ENCODE assay signal across 27 cellular contexts in the genomic region with DNA sequence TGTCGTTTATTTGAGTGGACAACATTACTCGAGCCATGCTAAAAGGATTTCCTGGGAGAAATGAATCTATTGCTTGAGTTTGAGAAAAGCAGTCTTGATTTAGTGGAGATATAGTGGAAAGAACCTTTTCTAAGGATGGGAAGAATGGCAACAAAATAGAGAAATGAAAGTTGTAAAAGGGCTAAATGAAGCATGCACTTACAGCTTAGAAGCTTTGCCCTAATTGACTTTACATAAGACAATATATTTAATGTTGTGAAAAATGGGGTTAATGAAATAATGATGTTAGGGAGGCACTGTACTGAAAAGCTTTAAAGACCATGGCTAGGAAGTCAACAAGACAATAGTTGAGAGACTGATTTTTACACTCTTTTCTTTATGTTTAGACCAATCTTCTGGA. TPM values are rescaled to one million over a fixed set of nuclear protein-coding genes. Genes with fewer than 3 reads are reported as not detected.
DNase-seq lines count a peak whose midpoint lies in the region; ATAC-seq, FAIRE-seq and TF ChIP-seq lines count a peak whose summit lies in the region.
"Had no signal": no experiment of that assay in that cellular context is flagged by ENCODE, and none has a peak within 500 bp of the region (broad histone marks: within the 10 kb centered on the region; RNA-seq: fewer than 3 reads in every experiment).

No MANE protein-coding gene starts in this region.

- H4K20me1 ChIP-seq in BLaER1, result no peaks in the 10 kb centered on the region
- no peaks in the 10 kb centered on the region for H4K20me1 ChIP-seq in GM12878 (ENCODE audit: control insufficient read depth, insufficient read depth)

- H2AFZ ChIP-seq in GM12878 (ENCODE audit: control insufficient read depth, low read depth, low read length), result no peak overlapping the region; the same call in 1 of the 2 replicates

- CTCF ChIA-PET in GM12878 (lab: Yijun Ruan, JAX), result interaction anchor here (0.6 kb wide), 1 partner anchor 22 kb away, joined by 3 read pairs; no protein-coding TSS in a partner anchor

- no peaks in the 10 kb centered on the region for H3K79me2 ChIP-seq in GM12878 (ENCODE audit: control insufficient read depth, insufficient read depth, low read length)

- in situ Hi-C loops in GM12878 (cut with MboI), result loop anchor here (5.0 kb wide), 1 partner anchor 102 kb away; no protein-coding TSS in a partner anchor

- intact Hi-C loops in GM12878 (cut with micrococcal nuclease; ENCODE audit: unreplicated experiment), result loop anchor here (1.0 to 5.0 kb wide), 5 partner anchors 23 to 149 kb away; no protein-coding TSS in a partner anchor
- intact Hi-C loops in esophagus squamous epithelium (cut with DNase I), result no loop called here

- SMC1A ChIA-PET in GM12878 (lab: Charles Lee; ENCODE audit: uncharacterized antibody, unreplicated experiment), result interaction anchor here (0.8 to 3.2 kb wide), 8 partner anchors 8 to 104 kb away, joined by 3 to 31 read pairs (median 4); no protein-coding TSS in a partner anchor

- ATAC-seq in GM18861 (IDR thresholded peaks at IDR 0.05; ENCODE audit: unreplicated experiment), result peak; percentile 0
- ATAC-seq in GM12878, result peak; percentile 52
- ATAC-seq: Panc1, Right ventricle myocardium inferior had no signal

- H3K9me3 ChIP-seq in BLaER1, result peaks cover 15% of the 10 kb centered on the region
- peaks cover 11% of the 10 kb centered on the region; the same call in 2 of the 3 replicates for H3K9me3 ChIP-seq in GM12878 (replicated peaks; ENCODE audit: control insufficient read depth, insufficient read depth, low read length)
- H3K9me3 ChIP-seq in esophagus squamous epithelium, result peaks cover 0 to 8% (median 0%) of the 10 kb centered on the region in 3 donors

- H3K4me2 ChIP-seq in BLaER1, result peak overlapping the region; percentile 61
- peak overlapping the region; percentile 67 for H3K4me2 ChIP-seq in GM12878 (ENCODE audit: control insufficient read depth, insufficient read depth)

- 21% methylated on average over 2 of the region's 2 CpGs for WGBS in GM12878 (ENCODE audit: insufficient coverage, insufficient replicate concordance, low lambda C conversion rate, missing lambda C conversion rate)
- WGBS in esophagus squamous epithelium, 2 donors, result 70 to 92% methylated on average over 2 of the region's 2 CpGs

- H3K9ac ChIP-seq in BLaER1 (peak overlapping the region; percentile 34; the same call in 1 of the 2 replicates), GM12878 (ENCODE audit: control insufficient read depth, insufficient read depth, low read length) (no peak overlapping the region)

- no peak for FAIRE-seq in GM12878 (lab: Jason Lieb, UNC)

- 0 out of 4 replicates have a peak, but pooled peaks of 1 of the 2 experiments have one; percentile 37 for TF ChIP-seq EP300 in GM12878 (IDR thresholded peaks at IDR 0.05; ENCODE audit: borderline replicate concordance in 1 of 2, control insufficient read depth in 1 of 2, low read depth in 2 of 2, low read length in 2 of 2)

- TSS peak; percentile 78 for BruUV-seq in GM12878 (replicated peaks; lab: Mats Ljungman, UMichigan)

- RAD21 ChIA-PET in GM12878 (lab: Charles Lee; ENCODE audit: unreplicated experiment), result interaction anchor here (0.7 to 2.9 kb wide), 8 partner anchors 22 to 157 kb away, joined by 3 to 21 read pairs (median 4); no protein-coding TSS in a partner anchor

- no peak for TF ChIP-seq CTCF in GM12878 (IDR thresholded peaks at IDR 0.05 in 2 of 3, conservative IDR thresholded peaks at IDR 0.05 in 1 of 3; ENCODE audit: control insufficient read depth in 2 of 3, extremely low read depth in 1 of 3, insufficient read depth in 1 of 3, low read depth in 3 of 3, low read length in 3 of 3)
- no peak for TF ChIP-seq CTCF in esophagus squamous epithelium (IDR thresholded peaks at IDR 0.05)

- H3K4me1 ChIP-seq in BLaER1 (peaks cover 73% of the 10 kb centered on the region), GM12878 (ENCODE audit: control insufficient read depth, insufficient read depth, low read length) (peaks cover 38% of the 10 kb centered on the region), esophagus squamous epithelium (no peaks in the 10 kb centered on the region)

- DNase-seq in NAMALWA (ENCODE audit: low spot score) (peak; percentile 69), GM12878 (ENCODE audit: low read depth, low spot score) (no peak), esophagus squamous epithelium (lab: John Stamatoyannopoulos, UW) (no peak), NK-92 (lab: John Stamatoyannopoulos, UW; ENCODE audit: unreplicated experiment) (no peak), NCI-H2081 treated with DMSO at 0.1 percent for 48 hours (lab: John Stamatoyannopoulos, UW) (no peak)
- no peak for DNase-seq in activated CD4-positive, CD25-positive, alpha-beta regulatory T cell treated with anti-CD3 and anti-CD28 coated beads, Interleukin-2, amount 50 U/mL, for 72 hours
- DNase-seq: 8988T; CD4-positive, alpha-beta memory T cell; DMS153; EL; H7; HFFc6; KG1; MV-4-11; NCI-H1417; NCI-H187; NCI-H2227 treated with DMSO at 0.1 percent for 48 hours; NCI-H510A treated with DMSO at 0.1 percent for 48 hours; NCI-H774; SW 1271 had no signal

- H3K27ac ChIP-seq in BLaER1, result peak overlapping the region; percentile 76
- H3K27ac ChIP-seq in GM12878 (ENCODE audit: control insufficient read depth, insufficient read depth), result peak overlapping the region; percentile 79
- H3K27ac ChIP-seq in esophagus squamous epithelium, result no peak overlapping the region

- POLR2A ChIA-PET in GM12878 (lab: Charles Lee), result interaction anchor here (0.6 to 1.1 kb wide), 5 partner anchors 10 to 122 kb away, joined by 3 to 6 read pairs (median 4); no protein-coding TSS in a partner anchor

- H3K4me3 ChIP-seq in BLaER1, result no peak overlapping the region
- no peak overlapping the region for H3K4me3 ChIP-seq in GM12878
- H3K4me3 ChIP-seq in esophagus squamous epithelium, result no peak overlapping the region

- no peak for TF ChIP-seq RAD21 in GM12878 (IDR thresholded peaks at IDR 0.05; ENCODE audit: insufficient read depth, low read depth, low read length)

- no peak for TF ChIP-seq POLR2A in GM12878 (IDR thresholded peaks at IDR 0.05; ENCODE audit: low read depth, low read length)
- TF ChIP-seq POLR2A in esophagus squamous epithelium (IDR thresholded peaks at IDR 0.05), result no peak

- H3K27me3 ChIP-seq in BLaER1 (no peaks in the 10 kb centered on the region), GM12878 (replicated peaks in 1 of 2; ENCODE audit: control insufficient read depth in 2 of 2, insufficient read depth in 2 of 2, low read length in 1 of 2) (no peaks in the 10 kb centered on the region), esophagus squamous epithelium (no peaks in the 10 kb centered on the region)

- H3K36me3 ChIP-seq in BLaER1 (no peaks in the 10 kb centered on the region), GM12878 (ENCODE audit: control insufficient read depth in 2 of 2, insufficient read depth in 2 of 2, low read length in 1 of 2) (no peaks in the 10 kb centered on the region), esophagus squamous epithelium (no peaks in the 10 kb centered on the region)

TF ChIP-seq in GM12878, 131 proteins besides CTCF, POLR2A, EP300 and RAD21 (continues in another document):
- TF ChIP-seq IKZF2 (IDR thresholded peaks at IDR 0.05), result peak in 1 of 2 experiments; percentile 5; a peak in 1 of 4 replicates
- TF ChIP-seq BCL11A (IDR thresholded peaks at IDR 0.05; ENCODE audit: low read depth, low read length), result no peak
- peak; percentile 83; the same call in 1 of the 2 replicates for TF ChIP-seq MTA2 (IDR thresholded peaks at IDR 0.05; ENCODE audit: low read depth)
- TF ChIP-seq, protein P1, sequence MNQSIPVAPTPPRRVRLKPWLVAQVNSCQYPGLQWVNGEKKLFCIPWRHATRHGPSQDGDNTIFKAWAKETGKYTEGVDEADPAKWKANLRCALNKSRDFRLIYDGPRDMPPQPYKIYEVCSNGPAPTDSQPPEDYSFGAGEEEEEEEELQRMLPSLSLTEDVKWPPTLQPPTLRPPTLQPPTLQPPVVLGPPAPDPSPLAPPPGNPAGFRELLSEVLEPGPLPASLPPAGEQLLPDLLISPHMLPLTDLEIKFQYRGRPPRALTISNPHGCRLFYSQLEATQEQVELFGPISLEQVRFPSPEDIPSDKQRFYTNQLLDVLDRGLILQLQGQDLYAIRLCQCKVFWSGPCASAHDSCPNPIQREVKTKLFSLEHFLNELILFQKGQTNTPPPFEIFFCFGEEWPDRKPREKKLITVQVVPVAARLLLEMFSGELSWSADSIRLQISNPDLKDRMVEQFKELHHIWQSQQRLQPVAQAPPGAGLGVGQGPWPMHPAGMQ (IDR thresholded peaks at IDR 0.05; ENCODE audit: borderline replicate concordance), result no peak
- TF ChIP-seq ZNF24 (IDR thresholded peaks at IDR 0.05), result peak; percentile 88

RNA-seq across cellular contexts. Expression of a gene that starts 35.4 kb away (rescaled TPM):
- total RNA-seq in GM12878 (2013; cell fraction: nucleolus; rRNA removed), result 0.15 TPM in 1 of 2 replicates, not detected in the other
- not detected in 2 replicates for total RNA-seq in GM12878 (2014; rRNA removed)
- total RNA-seq in GM12878 (2014; rRNA removed; fragmentation: Illumina TruSeq; extraction: Trizol), result not detected in 2 replicates
- total RNA-seq in GM12878 (2021), result not detected in 2 replicates
- not detected for polyA plus RNA-seq in GM12878 (2011; ENCODE audit: low read depth)
- 0.03 and 0.04 TPM in 2 replicates for polyA plus RNA-seq in GM12878 (2011; rRNA removed)
- 0.02 TPM in 1 of 2 replicates, not detected in the other for polyA plus RNA-seq in GM12878 (2011; cell fraction: cytosol; rRNA removed)
- polyA plus RNA-seq in GM12878 (2011; cell fraction: nucleus; rRNA removed), result not detected in 2 replicates
- 0.07 and 0.11 TPM in 2 replicates for polyA plus RNA-seq in GM12878 (2012)
- 0.01 TPM in 1 of 2 replicates, not detected in the other for polyA plus RNA-seq in GM12878 (2014; fragmentation: Illumina TruSeq; extraction: Trizol)
- polyA plus RNA-seq in GM12878 (2014; fragmentation: Nextera tagmentation; extraction: Ambion mirVana), result under 1 TPM in 1 of 2 experiments, not detected in 1; 0.02 TPM
- not detected in 2 replicates for polyA plus RNA-seq in GM12878 (2014; rRNA removed)
- not detected for polyA plus RNA-seq in GM12878 (2016; fragmentation: Nextera tagmentation; extraction: Ambion mirVana)
- polyA minus RNA-seq in GM12878 (2011; rRNA and poly(A)+ RNA removed), result not detected in 2 replicates
- not detected in 2 replicates for polyA minus RNA-seq in GM12878 (2011; cell fraction: cytosol; rRNA and poly(A)+ RNA removed)
- polyA minus RNA-seq in GM12878 (2011; cell fraction: nucleus; rRNA and poly(A)+ RNA removed), result not detected in 2 replicates
- not detected for total RNA-seq in esophagus squamous epithelium
- total RNA-seq: CD4-positive, alpha-beta memory T cell; H7; HFFc6; HT-29; Right ventricle myocardium inferior; SK-MEL-5 had no signal
- polyA plus RNA-seq: AG04450; CD4-positive, alpha-beta memory T cell had no signal

Comparison
In these comparisons a context has a peak if more than half of its experiments do, and no peak if none do; other contexts are left out.
1. H3K27ac ChIP-seq: peak in BLaER1 (single experiment) and GM12878 (single experiment); none in esophagus squamous epithelium (0 of 4).